In the genomic region with DNA sequence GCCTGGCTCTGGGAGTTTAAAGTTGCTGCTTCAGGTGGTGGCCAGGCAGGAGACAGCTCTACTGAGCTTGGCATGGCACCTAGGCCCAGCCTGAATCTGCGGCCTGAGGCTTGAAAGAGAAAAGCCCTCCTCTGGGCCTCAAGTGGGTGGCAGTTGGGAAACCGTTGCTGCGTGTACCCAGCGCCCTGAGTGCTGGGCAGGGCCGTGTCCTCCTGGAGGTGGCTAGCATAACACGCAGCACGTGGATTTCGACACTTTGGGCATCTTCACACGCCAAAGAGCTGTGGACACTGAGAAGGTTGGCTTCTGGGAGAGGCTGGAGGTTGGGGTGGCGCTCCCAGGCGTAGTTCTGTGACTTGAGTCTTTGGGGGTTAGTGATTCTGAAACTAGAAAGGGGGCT, we compare ENCODE assay signal across 14 cellular contexts. TPM values are rescaled to one million over a fixed set of nuclear protein-coding genes. Genes with fewer than 3 reads are reported as not detected.
DNase-seq lines count a peak whose midpoint lies in the region; ATAC-seq, FAIRE-seq and TF ChIP-seq lines count a peak whose summit lies in the region.
"Had no signal": no experiment of that assay in that cellular context is flagged by ENCODE, and none has a peak within 500 bp of the region (broad histone marks: within the 10 kb centered on the region; RNA-seq: fewer than 3 reads in every experiment).

No MANE protein-coding gene starts in this region.

- no peak for TF ChIP-seq POLR2A in NB4 (IDR thresholded peaks at IDR 0.05; ENCODE audit: extremely low read depth, insufficient read length)
- TF ChIP-seq POLR2A in H1 (IDR thresholded peaks at IDR 0.05; ENCODE audit: control extremely low read depth in 1 of 2, low read depth in 2 of 2, low read length in 2 of 2): no peak

- no peaks in the 10 kb centered on the region for H3K79me2 ChIP-seq in H1 (ENCODE audit: control insufficient read depth in 1 of 2, insufficient read depth in 2 of 2, low read length in 2 of 2)

- TF ChIP-seq CTCF in NB4 (IDR thresholded peaks at IDR 0.05; ENCODE audit: low read depth, low read length) (no peak), H1 (IDR thresholded peaks at IDR 0.05; ENCODE audit: control extremely low read depth in 1 of 3, insufficient read depth in 1 of 3, low read depth in 1 of 3, low read length in 3 of 3) (no peak), GM13976 (IDR thresholded peaks at IDR 0.05; ENCODE audit: borderline replicate concordance, control extremely low read depth, extremely low read depth, insufficient read depth, missing control alignments) (no peak)

- no peak overlapping the region for H3K4me2 ChIP-seq in H1 (ENCODE audit: insufficient read depth in 1 of 2, low read depth in 2 of 2, low read length in 2 of 2)
- no peak overlapping the region for H3K4me2 ChIP-seq in neuronal stem cell (ENCODE audit: insufficient read depth, low read length, poor library complexity, severe bottlenecking)

- no peak overlapping the region for H2BK20ac ChIP-seq in H1 (ENCODE audit: low read length)

- peaks cover 28% of the 10 kb centered on the region for H3K36me3 Mint-ChIP-seq in T-helper 1 cell treated with Interleukin-12 subunit alpha and Interleukin-12 subunit beta and Interleukin-4 antibody, amounts not matched to agents 30 μg/mL and 1 μg/mL, for 36 hours (ENCODE audit: low read depth)

- H3K4me3 ChIP-seq in NB4 (ENCODE audit: low read depth, low read length) (no peak overlapping the region), H1 (ENCODE audit: extremely low read depth in 1 of 4, insufficient read depth in 2 of 4, low read depth in 3 of 4, low read length in 4 of 4) (no peak overlapping the region), neuronal stem cell (ENCODE audit: low read length in 2 of 2) (no peak overlapping the region)

- H3K4me3 Mint-ChIP-seq in T-helper 1 cell treated with Interleukin-12 subunit alpha and Interleukin-12 subunit beta and Interleukin-4 antibody, amounts not matched to agents 30 μg/mL and 1 μg/mL, for 36 hours: peak overlapping the region; percentile 81

- H3K23me2 ChIP-seq in H1 (ENCODE audit: low read depth, low read length): no peaks in the 10 kb centered on the region; the same call in 1 of the 2 replicates

- H3K4ac ChIP-seq in H1 (replicated peaks; ENCODE audit: insufficient read length, low read depth, low read length): no peak overlapping the region
- H3K4ac ChIP-seq in neuronal stem cell (ENCODE audit: low read length): no peak overlapping the region

- no peak overlapping the region for H4K8ac ChIP-seq in H1 (ENCODE audit: extremely low read depth, insufficient read depth, low read length)
- no peak overlapping the region for H4K8ac ChIP-seq in neuronal stem cell (ENCODE audit: low read depth, low read length)

- H3K36me3 ChIP-seq in H1 (ENCODE audit: control insufficient read depth in 2 of 4, insufficient read depth in 4 of 4, low read length in 3 of 4): peaks cover 0 to 10% (median 2%) of the 10 kb centered on the region in 4 experiments; a peak in 4 of 8 replicates
- peaks cover 35 to 63% of the 10 kb centered on the region in 2 donors for H3K36me3 ChIP-seq in neuronal stem cell (replicated peaks in 1 of 2; ENCODE audit: control insufficient read depth in 2 of 2, insufficient read depth in 2 of 2, low read length in 2 of 2)

- H3K14ac ChIP-seq in H1 (ENCODE audit: insufficient read length): no peak overlapping the region
- no peak overlapping the region for H3K14ac ChIP-seq in neuronal stem cell (ENCODE audit: low read length)

- peaks cover 5% of the 10 kb centered on the region; the same call in 1 of the 2 replicates for H3K79me1 ChIP-seq in H1 (ENCODE audit: low read depth, low read length)
- H3K79me1 ChIP-seq in neuronal stem cell (ENCODE audit: low read depth, low read length): peaks cover 26% of the 10 kb centered on the region

- H3K56ac ChIP-seq in H1 (replicated peaks; ENCODE audit: insufficient read length, low read depth, low read length): peak overlapping the region; percentile 3

- H3K4me1 Mint-ChIP-seq in T-helper 1 cell treated with Interleukin-12 subunit alpha and Interleukin-12 subunit beta and Interleukin-4 antibody, amounts not matched to agents 30 μg/mL and 1 μg/mL, for 36 hours (ENCODE audit: low read depth): peaks cover 18% of the 10 kb centered on the region

- POLR2A ChIA-PET in H1 (lab: Charles Lee; ENCODE audit: partially characterized antibody): no interaction called here

- H2AFZ ChIP-seq in H1 (ENCODE audit: low read length) (no peak overlapping the region), neuronal stem cell (ENCODE audit: low read length) (no peak overlapping the region)

- no peaks in the 10 kb centered on the region for H3K27me3 ChIP-seq in H1 (replicated peaks in 1 of 4; ENCODE audit: control insufficient read depth in 3 of 4, extremely low read depth in 1 of 4, insufficient read depth in 3 of 4, low read length in 3 of 4)
- no peaks in the 10 kb centered on the region for H3K27me3 ChIP-seq in neuronal stem cell (ENCODE audit: control insufficient read depth in 3 of 3, insufficient read depth in 3 of 3, low read depth in 1 of 3, low read length in 3 of 3)

- no peak for TF ChIP-seq EP300 in H1 (IDR thresholded peaks at IDR 0.05; ENCODE audit: borderline replicate concordance in 1 of 2, low read depth in 2 of 2, low read length in 2 of 2)

- in situ Hi-C loops in GM13976 (cut with MboI; ENCODE audit: low sequenced_read_pairs, unreplicated experiment): no loop called here

- ATAC-seq in HG03460 (IDR thresholded peaks at IDR 0.05; ENCODE audit: unreplicated experiment): no peak

- H3K23ac ChIP-seq in H1 (ENCODE audit: insufficient read length) (no peak overlapping the region), neuronal stem cell (ENCODE audit: low read depth, low read length, poor library complexity) (peak overlapping the region; percentile 55)

- no peak for TF ChIP-seq RAD21 in H1 (IDR thresholded peaks at IDR 0.05 in 1 of 2, conservative IDR thresholded peaks at IDR 0.05 in 1 of 2; ENCODE audit: low read depth in 2 of 2, low read length in 2 of 2)

- H2BK5ac ChIP-seq in H1 (ENCODE audit: low read depth, low read length) (no peak overlapping the region), neuronal stem cell (ENCODE audit: low read length) (no peak overlapping the region)

- H4K5ac ChIP-seq in H1 (ENCODE audit: insufficient read length, low read depth, low read length): no peak overlapping the region

- no peaks in the 10 kb centered on the region for H3K9me3 Mint-ChIP-seq in T-helper 1 cell treated with Interleukin-12 subunit alpha and Interleukin-12 subunit beta and Interleukin-4 antibody, amounts not matched to agents 30 μg/mL and 1 μg/mL, for 36 hours
- H3K9me3 Mint-ChIP-seq: HFFc6 had no signal

- WGBS in H1 (ENCODE audit: extremely low coverage in 1 of 2, insufficient coverage in 1 of 2, insufficient read length in 1 of 2, insufficient replicate concordance in 2 of 2, low coverage in 1 of 2, low lambda C conversion rate in 2 of 2, missing lambda C conversion rate in 1 of 2), 2 experiments: 94% methylated on average over 11 of the region's 11 CpGs; no CpG with 5 or more reads in 1 of the 2 experiments
- no CpG with 5 or more reads among the region's 11 CpGs for WGBS in neuronal stem cell (ENCODE audit: extremely low coverage in 2 of 2, insufficient read length in 2 of 2, insufficient replicate concordance in 1 of 2), 2 donors

- H3K18ac ChIP-seq in H1 (ENCODE audit: extremely low read depth, low read length) (no peak overlapping the region), neuronal stem cell (ENCODE audit: low read length) (no peak overlapping the region)

- H3K27me3 Mint-ChIP-seq in T-helper 1 cell treated with Interleukin-12 subunit alpha and Interleukin-12 subunit beta and Interleukin-4 antibody, amounts not matched to agents 30 μg/mL and 1 μg/mL, for 36 hours (ENCODE audit: low read depth): no peaks in the 10 kb centered on the region

- H4K91ac ChIP-seq in H1 (replicated peaks; ENCODE audit: insufficient read length, low read length) (no peak overlapping the region), neuronal stem cell (ENCODE audit: low read depth, low read length, poor library complexity) (no peak overlapping the region)

- DNase-seq in T-helper 1 cell (no peak), NB4 (ENCODE audit: low read depth) (peak; percentile 39), H1 (ENCODE audit: low read depth in 1 of 2, low spot score in 2 of 2) (no peak), neuronal stem cell (ENCODE audit: low spot score) (no peak), GM13976 (ENCODE audit: low spot score) (no peak), CD1c-positive myeloid dendritic cell (ENCODE audit: extremely low spot score) (no peak)
- DNase-seq: HFFc6, NCI-H146 had no signal

- H2AK5ac ChIP-seq in H1 (ENCODE audit: low read depth, low read length): no peak overlapping the region
- H2AK5ac ChIP-seq in neuronal stem cell (ENCODE audit: low read depth, low read length): no peak overlapping the region

- CTCF ChIA-PET in H1 (lab: Charles Lee; ENCODE audit: partially characterized antibody): interaction anchor here (0.7 to 1.3 kb wide), 2 partner anchors 18 to 19 kb away, joined by 3 read pairs; no protein-coding TSS in a partner anchor

- H2BK12ac ChIP-seq in H1 (ENCODE audit: low read depth, low read length) (no peak overlapping the region), neuronal stem cell (ENCODE audit: low read length) (no peak overlapping the region)

- peaks cover 0 to 9% (median 2%) of the 10 kb centered on the region in 4 experiments; a peak in 3 of 7 replicates for H3K4me1 ChIP-seq in H1 (replicated peaks in 1 of 4; ENCODE audit: control insufficient read depth in 3 of 4, insufficient read depth in 4 of 4, low read length in 3 of 4)
- peaks cover 6 to 13% of the 10 kb centered on the region in 2 donors for H3K4me1 ChIP-seq in neuronal stem cell (ENCODE audit: control insufficient read depth in 2 of 2, insufficient read depth in 1 of 2, low read depth in 1 of 2, low read length in 2 of 2)

- FAIRE-seq in H1 (lab: Jason Lieb, UNC): no peak
- FAIRE-seq: colon, G401.6, TTC549 had no signal

- H3K27ac ChIP-seq in H1 (ENCODE audit: low read depth, low read length): no peak overlapping the region
- no peak overlapping the region for H3K27ac ChIP-seq in neuronal stem cell (replicated peaks; ENCODE audit: low read length)
- H3K27ac ChIP-seq: epithelial cell of prostate had no signal

- no peaks in the 10 kb centered on the region for H3K9me3 ChIP-seq in H1 (ENCODE audit: insufficient read depth in 2 of 2, low read depth in 1 of 2, low read length in 1 of 2)
- H3K9me3 ChIP-seq in neuronal stem cell (replicated peaks in 1 of 2; ENCODE audit: control insufficient read depth in 2 of 2, insufficient read depth in 1 of 2, low read depth in 1 of 2, low read length in 2 of 2): no peaks in the 10 kb centered on the region

- H2BK15ac ChIP-seq in H1 (ENCODE audit: low read length) (no peak overlapping the region), neuronal stem cell (ENCODE audit: low read length) (no peak overlapping the region)

- H3K27ac Mint-ChIP-seq in T-helper 1 cell treated with Interleukin-12 subunit alpha and Interleukin-12 subunit beta and Interleukin-4 antibody, amounts not matched to agents 30 μg/mL and 1 μg/mL, for 36 hours: no peak overlapping the region

- H3K9ac ChIP-seq in H1 (replicated peaks in 1 of 4; ENCODE audit: extremely low read depth in 1 of 4, low read depth in 3 of 4, low read length in 3 of 4): no peak overlapping the region; a peak in 1 of 7 replicates
- H3K9ac ChIP-seq in neuronal stem cell (ENCODE audit: low read depth, low read length, poor library complexity): no peak overlapping the region

- H2BK120ac ChIP-seq in H1 (replicated peaks; ENCODE audit: low read depth, low read length) (no peak overlapping the region), neuronal stem cell (ENCODE audit: low read depth, low read length) (no peak overlapping the region)

- peaks cover 0 to 7% of the 10 kb centered on the region in 2 experiments for H4K20me1 ChIP-seq in H1 (replicated peaks in 1 of 2; ENCODE audit: control insufficient read depth in 1 of 2, insufficient read depth in 2 of 2, low read length in 2 of 2)

RNA-seq across cellular contexts. Expression of gene ZNF316, which starts 2.5 kb away (rescaled TPM):
- total RNA-seq in H1 (2021; fragmentation: NEBNext Ultra II Directional; extraction: Animal tissue kit (Norgen Biotek cat#: 25700)): 13.7 and 15.5 TPM in 2 replicates
- 3.6 and 6.3 TPM in 2 replicates for polyA plus RNA-seq in H1 (2011; rRNA removed)
- 5.4 TPM for polyA plus RNA-seq in H1 (2011; cell fraction: cytosol; rRNA removed)
- 12.3 TPM for polyA plus RNA-seq in H1 (2011; cell fraction: nucleus; rRNA removed)
- polyA plus RNA-seq in H1 (2012, experiment 1 of 2): 7.2 to 11.4 TPM (median 10.5 TPM) in 4 replicates
- polyA plus RNA-seq in H1 (2012, experiment 2 of 2): 4.4 TPM
- polyA plus RNA-seq in H1 (2013, experiment 1 of 2): 4.5 TPM
- 4.4 TPM for polyA plus RNA-seq in H1 (2013, experiment 2 of 2)
- 1.4 and 3.9 TPM in 2 replicates for polyA minus RNA-seq in H1 (2011; rRNA and poly(A)+ RNA removed)
- 5.4 TPM for polyA minus RNA-seq in H1 (2011; cell fraction: cytosol; rRNA and poly(A)+ RNA removed)
- 4.3 TPM for polyA minus RNA-seq in H1 (2011; cell fraction: nucleus; rRNA and poly(A)+ RNA removed)
- 11.1 TPM for polyA plus RNA-seq in neuronal stem cell (2013, experiment 1 of 2)
- 10.9 TPM for polyA plus RNA-seq in neuronal stem cell (2013, experiment 2 of 2)

RNA-seq across cellular contexts. Expression of gene ZNF853, which starts 24.2 kb away (rescaled TPM):
- total RNA-seq in H1 (2021; fragmentation: NEBNext Ultra II Directional; extraction: Animal tissue kit (Norgen Biotek cat#: 25700)): 5.5 and 5.7 TPM in 2 replicates
- 4.3 and 4.4 TPM in 2 replicates for polyA plus RNA-seq in H1 (2011; rRNA removed)
- 5.4 TPM for polyA plus RNA-seq in H1 (2011; cell fraction: cytosol; rRNA removed)
- polyA plus RNA-seq in H1 (2011; cell fraction: nucleus; rRNA removed): 6.3 TPM
- 2.0 to 4.2 TPM (median 3.2 TPM) in 4 replicates for polyA plus RNA-seq in H1 (2012, experiment 1 of 2)
- polyA plus RNA-seq in H1 (2012, experiment 2 of 2): 2.2 TPM
- polyA plus RNA-seq in H1 (2013, experiment 1 of 2): 4.1 TPM
- 4.0 TPM for polyA plus RNA-seq in H1 (2013, experiment 2 of 2)
- polyA minus RNA-seq in H1 (2011; rRNA and poly(A)+ RNA removed): 9.9 and 11.6 TPM in 2 replicates
- polyA minus RNA-seq in H1 (2011; cell fraction: cytosol; rRNA and poly(A)+ RNA removed): 6.5 TPM
- polyA minus RNA-seq in H1 (2011; cell fraction: nucleus; rRNA and poly(A)+ RNA removed): 5.6 TPM
- 5.3 TPM for polyA plus RNA-seq in neuronal stem cell (2013, experiment 1 of 2)
- polyA plus RNA-seq in neuronal stem cell (2013, experiment 2 of 2): 5.4 TPM

RNA-seq across cellular contexts. Expression of gene INTS15, which starts 49.8 kb away (rescaled TPM):
- total RNA-seq in H1 (2021; fragmentation: NEBNext Ultra II Directional; extraction: Animal tissue kit (Norgen Biotek cat#: 25700)): 25.7 and 26.1 TPM in 2 replicates
- 23.0 and 37.3 TPM in 2 replicates for polyA plus RNA-seq in H1 (2011; rRNA removed)
- 21.9 TPM for polyA plus RNA-seq in H1 (2011; cell fraction: cytosol; rRNA removed)
- polyA plus RNA-seq in H1 (2011; cell fraction: nucleus; rRNA removed): 30.1 TPM
- 18.8 to 22.4 TPM (median 19.7 TPM) in 4 replicates for polyA plus RNA-seq in H1 (2012, experiment 1 of 2)
- 26.1 TPM for polyA plus RNA-seq in H1 (2012, experiment 2 of 2)
- polyA plus RNA-seq in H1 (2013, experiment 1 of 2): 18.3 TPM
- 18.0 TPM for polyA plus RNA-seq in H1 (2013, experiment 2 of 2)
- polyA minus RNA-seq in H1 (2011; rRNA and poly(A)+ RNA removed): 12.6 and 15.0 TPM in 2 replicates
- polyA minus RNA-seq in H1 (2011; cell fraction: cytosol; rRNA and poly(A)+ RNA removed): 18.3 TPM
- 12.6 TPM for polyA minus RNA-seq in H1 (2011; cell fraction: nucleus; rRNA and poly(A)+ RNA removed)
- polyA plus RNA-seq in neuronal stem cell (2013, experiment 1 of 2): 24.9 TPM
- polyA plus RNA-seq in neuronal stem cell (2013, experiment 2 of 2): 25.4 TPM
